In the genomic region with DNA sequence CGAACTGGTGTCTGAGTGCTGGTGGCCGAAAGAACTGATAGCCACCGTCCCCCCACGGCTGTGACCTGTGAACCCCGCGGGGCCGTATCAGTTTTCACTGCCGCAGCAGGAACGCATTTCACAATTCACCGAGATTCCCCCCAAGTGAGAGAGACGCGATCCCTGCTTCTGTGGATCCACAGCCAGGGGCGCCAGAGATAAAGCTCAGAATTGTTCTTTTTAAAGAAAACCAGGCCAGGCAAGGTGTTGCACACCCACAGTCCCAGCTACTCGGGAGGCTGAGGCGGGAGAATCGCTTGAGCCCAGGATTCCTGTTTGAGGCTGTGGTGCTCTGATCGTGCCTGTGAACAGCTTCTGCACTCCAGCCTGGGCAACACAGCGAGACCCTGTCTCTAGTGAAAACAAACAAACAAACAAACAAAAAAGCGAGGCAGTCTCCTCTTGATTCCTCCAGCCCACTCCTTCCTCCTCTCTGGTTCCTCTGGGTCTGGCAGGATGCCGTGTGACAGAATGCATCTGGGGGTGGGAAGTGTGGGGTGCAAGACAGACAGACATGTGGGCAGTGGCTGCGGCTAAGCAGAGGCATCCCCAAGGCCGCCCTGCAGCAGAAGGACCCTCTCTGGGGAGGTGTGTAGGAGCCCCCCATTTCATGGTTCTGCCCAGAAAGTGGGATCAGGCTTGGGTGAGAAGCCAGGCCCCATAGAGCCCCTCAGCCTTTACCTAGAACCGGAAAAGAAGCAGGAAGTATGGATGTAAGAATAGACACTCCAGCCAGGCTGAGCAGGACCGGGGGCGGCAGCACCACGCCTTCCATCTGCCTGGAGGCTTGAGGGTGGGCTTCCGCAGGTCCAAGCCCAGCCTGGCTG, we compare ENCODE assay signal across 16 cellular contexts. TPM values are rescaled to one million over a fixed set of nuclear protein-coding genes. Genes with fewer than 3 reads are reported as not detected.
DNase-seq lines count a peak whose midpoint lies in the region; ATAC-seq and TF ChIP-seq lines count a peak whose summit lies in the region.
"Had no signal": no experiment of that assay in that cellular context is flagged by ENCODE, and none has a peak within 500 bp of the region (broad histone marks: within the 10 kb centered on the region; RNA-seq: fewer than 3 reads in every experiment).

No MANE protein-coding gene starts in this region.

- no peak overlapping the region for H3K9ac ChIP-seq in neuronal stem cell (ENCODE audit: low read depth, low read length, poor library complexity)

- H3K4me1 ChIP-seq in BE2C, result peaks cover 24% of the 10 kb centered on the region
- H3K4me1 ChIP-seq in RWPE2 (ENCODE audit: insufficient read depth, poor library complexity, severe bottlenecking), result peaks cover 14% of the 10 kb centered on the region
- peaks cover 0 to 7% of the 10 kb centered on the region in 2 donors for H3K4me1 ChIP-seq in neuronal stem cell (ENCODE audit: control insufficient read depth in 2 of 2, insufficient read depth in 1 of 2, low read depth in 1 of 2, low read length in 2 of 2)

- peak overlapping the region; percentile 98 for H2AK5ac ChIP-seq in neuronal stem cell (ENCODE audit: low read depth, low read length)

- H3K9me3 ChIP-seq in BE2C (no peaks in the 10 kb centered on the region), RWPE2 (ENCODE audit: severe bottlenecking) (no peaks in the 10 kb centered on the region), neuronal stem cell (replicated peaks in 1 of 2; ENCODE audit: control insufficient read depth in 2 of 2, insufficient read depth in 1 of 2, low read depth in 1 of 2, low read length in 2 of 2) (no peaks in the 10 kb centered on the region)
- H3K9me3 ChIP-seq: thyroid gland had no signal

- no peak overlapping the region for H3K14ac ChIP-seq in neuronal stem cell (ENCODE audit: low read length)

- H4K91ac ChIP-seq in neuronal stem cell (ENCODE audit: low read depth, low read length, poor library complexity), result no peak overlapping the region

- ATAC-seq in RWPE2 (ENCODE audit: low read depth) (no peak), HG03280 (IDR thresholded peaks at IDR 0.05; ENCODE audit: unreplicated experiment) (no peak)
- ATAC-seq in activated CD4-positive, CD25-positive, alpha-beta regulatory T cell treated with anti-CD3 and anti-CD28 coated beads, Interleukin-2, amount 50 U/mL, for 24 hours, result no peak
- ATAC-seq: left cardiac atrium, right cardiac atrium had no signal

- peak overlapping the region; percentile 63 for H3K18ac ChIP-seq in neuronal stem cell (ENCODE audit: low read length)

- peak overlapping the region; percentile 40 for H2AFZ ChIP-seq in neuronal stem cell (ENCODE audit: low read length)

- no peak overlapping the region for H2BK5ac ChIP-seq in neuronal stem cell (ENCODE audit: low read length)

- no CpG with 5 or more reads among the region's 27 CpGs for whole genome bisulfite sequencing in neuronal stem cell (ENCODE audit: extremely low coverage in 2 of 2, insufficient read length in 2 of 2, insufficient replicate concordance in 1 of 2), 2 donors

- H3K36me3 ChIP-seq in BE2C (no peaks in the 10 kb centered on the region), RWPE2 (ENCODE audit: low read depth) (no peaks in the 10 kb centered on the region), neuronal stem cell (replicated peaks in 1 of 2; ENCODE audit: control insufficient read depth in 2 of 2, insufficient read depth in 2 of 2, low read length in 2 of 2) (no peaks in the 10 kb centered on the region)
- H3K36me3 ChIP-seq: thyroid gland had no signal

- no peak overlapping the region for H4K8ac ChIP-seq in neuronal stem cell (ENCODE audit: low read depth, low read length)

- peak overlapping the region; percentile 98 for H2BK15ac ChIP-seq in neuronal stem cell (ENCODE audit: low read length)

- TF ChIP-seq CTCF in BE2C (IDR thresholded peaks at IDR 0.05; ENCODE audit: low read depth, low read length) (peak; percentile 35), RWPE2 (IDR thresholded peaks at IDR 0.05; ENCODE audit: poor library complexity, severe bottlenecking) (peak; percentile 22), fibroblast of pulmonary artery (IDR thresholded peaks at IDR 0.05; ENCODE audit: low read length, missing control alignments) (peak; percentile 52)

- peak overlapping the region; percentile 18 for H3K23ac ChIP-seq in neuronal stem cell (ENCODE audit: low read depth, low read length, poor library complexity)

- H3K79me1 ChIP-seq in neuronal stem cell (ENCODE audit: low read depth, low read length), result peaks cover 3% of the 10 kb centered on the region

- no peak overlapping the region for H3K4ac ChIP-seq in neuronal stem cell (ENCODE audit: low read length)

- H3K4me2 ChIP-seq in neuronal stem cell (ENCODE audit: insufficient read depth, low read length, poor library complexity, severe bottlenecking), result no peak overlapping the region

- peak overlapping the region; percentile 72 for H2BK120ac ChIP-seq in neuronal stem cell (ENCODE audit: low read depth, low read length)

- peak overlapping the region; percentile 43 for H2BK12ac ChIP-seq in neuronal stem cell (ENCODE audit: low read length)

- H3K27me3 ChIP-seq in BE2C (no peaks in the 10 kb centered on the region), RWPE2 (ENCODE audit: insufficient read depth, poor library complexity, severe bottlenecking) (no peaks in the 10 kb centered on the region), neuronal stem cell (ENCODE audit: control insufficient read depth in 3 of 3, insufficient read depth in 3 of 3, low read depth in 1 of 3, low read length in 3 of 3) (peaks cover 0 to 61% (median 0%) of the 10 kb centered on the region in 3 experiments)
- H3K27me3 ChIP-seq: thyroid gland had no signal

- H3K27ac ChIP-seq in RWPE2 (ENCODE audit: poor library complexity, severe bottlenecking) (no peak overlapping the region), neuronal stem cell (replicated peaks; ENCODE audit: low read length) (no peak overlapping the region)
- H3K27ac ChIP-seq: thyroid gland had no signal

- H3K4me3 ChIP-seq in BE2C (ENCODE audit: low read depth, low read length) (no peak overlapping the region), RWPE2 (ENCODE audit: severe bottlenecking) (no peak overlapping the region), fibroblast of pulmonary artery (replicated peaks; ENCODE audit: low read depth, low read length) (no peak overlapping the region), neuronal stem cell (ENCODE audit: low read length in 2 of 2) (no peak overlapping the region)
- H3K4me3 ChIP-seq: thyroid gland had no signal

- DNase-seq in BE2C, result no peak
- DNase-seq in RWPE2 (ENCODE audit: low spot score), result peak; percentile 65
- peak; percentile 33 for DNase-seq in fibroblast of pulmonary artery (ENCODE audit: low read depth)
- DNase-seq in neuronal stem cell (ENCODE audit: low spot score), result peak; percentile 37
- no peak for DNase-seq in MV-4-11 (lab: John Stamatoyannopoulos, UW)
- no peak for DNase-seq in D341Med (ENCODE audit: low spot score)
- DNase-seq: activated CD4-positive, alpha-beta T cell treated with anti-CD3 and anti-CD28 coated beads, Interleukin-2, amount 10 ng/mL, durations not matched to agents 24 days and 14 days; DMS 273 treated with DMSO at 0.1 percent for 48 hours; left cardiac atrium; right cardiac atrium; stimulated activated CD8-positive, alpha-beta memory T cell treated with anti-CD3 and anti-CD28 coated beads, Interleukin-4, amount 100 ng/mL, for 48 hours; T-helper 9 cell; thyroid gland had no signal

RNA-seq across cellular contexts. Expression of a gene that starts 39.2 kb away (rescaled TPM):
- polyA plus RNA-seq in BE2C (2012; ENCODE audit: insufficient read depth, insufficient read length, low read depth), result 70.6 TPM
- polyA plus RNA-seq in neuronal stem cell (2013, experiment 1 of 2), result 2.1 TPM
- 1.6 TPM for polyA plus RNA-seq in neuronal stem cell (2013, experiment 2 of 2)

RNA-seq across cellular contexts. Expression of a gene that starts 41.7 kb away (rescaled TPM):
- polyA plus RNA-seq in BE2C (2012; ENCODE audit: insufficient read depth, insufficient read length, low read depth), result not detected
- polyA plus RNA-seq in neuronal stem cell (2013, experiment 1 of 2), result not detected
- not detected for polyA plus RNA-seq in neuronal stem cell (2013, experiment 2 of 2)

RNA-seq across cellular contexts. Expression of a gene that starts 55.8 kb away (rescaled TPM):
- polyA plus RNA-seq in BE2C (2012; ENCODE audit: insufficient read depth, insufficient read length, low read depth), result not detected
- polyA plus RNA-seq in neuronal stem cell (2013, experiment 1 of 2), result not detected
- polyA plus RNA-seq in neuronal stem cell (2013, experiment 2 of 2), result not detected
- polyA plus RNA-seq: esophagus had no signal

Comparison
In these comparisons a context has a peak if more than half of its experiments do, and no peak if none do; other contexts are left out.
1. DNase-seq: peak in RWPE2 (single experiment), fibroblast of pulmonary artery (single experiment) and neuronal stem cell (single experiment); none in BE2C (single experiment), MV-4-11 (single experiment) and D341Med (single experiment).
2. Peak in every context shown above with its lines, with median percentiles within 50 percentile points of each other: CTCF ChIP-seq.